In genomic region chr4:109079731-109080130, GRCh38 we compare ENCODE assay signal across 14 cellular contexts.
A peak's percentile ranks its signal among the peaks of the same experiment; 100 is the strongest.
DNase-seq lines count a peak whose midpoint lies in the region; ATAC-seq and TF ChIP-seq lines count a peak whose summit lies in the region.
"Had no signal": no experiment of that assay in that cellular context is flagged by ENCODE, and none has a peak within 500 bp of the region (broad histone marks: within the 10 kb centered on the region; RNA-seq: fewer than 3 reads in every experiment).

No MANE protein-coding gene starts in this region.

- H3K27ac Mint-ChIP-seq in activated naive CD4-positive, alpha-beta T cell treated with anti-CD3 and anti-CD28 coated beads for 36 hours, result no peak overlapping the region
- H3K27ac Mint-ChIP-seq in stimulated activated naive CD8-positive, alpha-beta T cell treated with anti-CD3 and anti-CD28 coated beads, Interleukin-15, amount 100 ng/mL, for 72 hours, result no peak overlapping the region
- H3K27ac Mint-ChIP-seq: H9; stimulated activated effector memory CD8-positive, alpha-beta T cell treated with anti-CD3 and anti-CD28 coated beads, Interleukin-12 subunit alpha, Interleukin-12 subunit beta, amount 100 ng/mL, for 72 hours had no signal

- no peaks in the 10 kb centered on the region for H3K9me3 Mint-ChIP-seq in activated naive CD4-positive, alpha-beta T cell treated with anti-CD3 and anti-CD28 coated beads for 36 hours
- H3K9me3 Mint-ChIP-seq in stimulated activated naive CD8-positive, alpha-beta T cell treated with anti-CD3 and anti-CD28 coated beads, Interleukin-15, amount 100 ng/mL, for 72 hours, result no peaks in the 10 kb centered on the region
- H3K9me3 Mint-ChIP-seq: stimulated activated effector memory CD8-positive, alpha-beta T cell treated with anti-CD3 and anti-CD28 coated beads, Interleukin-12 subunit alpha, Interleukin-12 subunit beta, amount 100 ng/mL, for 72 hours had no signal

- no peaks in the 10 kb centered on the region for H3K36me3 Mint-ChIP-seq in activated naive CD4-positive, alpha-beta T cell treated with anti-CD3 and anti-CD28 coated beads for 36 hours (ENCODE audit: low read depth)
- H3K36me3 Mint-ChIP-seq: stimulated activated effector memory CD8-positive, alpha-beta T cell treated with anti-CD3 and anti-CD28 coated beads, Interleukin-12 subunit alpha, Interleukin-12 subunit beta, amount 100 ng/mL, for 72 hours had no signal

- H3K4me1 Mint-ChIP-seq in activated naive CD4-positive, alpha-beta T cell treated with anti-CD3 and anti-CD28 coated beads for 36 hours (ENCODE audit: low read depth), result peaks cover 13% of the 10 kb centered on the region
- no peaks in the 10 kb centered on the region for H3K4me1 Mint-ChIP-seq in stimulated activated naive CD8-positive, alpha-beta T cell treated with anti-CD3 and anti-CD28 coated beads, Interleukin-15, amount 100 ng/mL, for 72 hours
- H3K4me1 Mint-ChIP-seq: H9; stimulated activated effector memory CD8-positive, alpha-beta T cell treated with anti-CD3 and anti-CD28 coated beads, Interleukin-12 subunit alpha, Interleukin-12 subunit beta, amount 100 ng/mL, for 72 hours had no signal

- intact Hi-C loops in activated naive CD4-positive, alpha-beta T cell treated with anti-CD3 and anti-CD28 coated beads for 36 hours (cut with micrococcal nuclease), result loop anchor here (1.0 to 10.0 kb wide), 2 partner anchors 107 to 245 kb away; no protein-coding TSS in a partner anchor

- CTCF ChIA-PET in activated naive CD4-positive, alpha-beta T cell treated with anti-CD3 and anti-CD28 coated beads for 36 hours (lab: Charles Lee), result interaction anchor here (0.5 to 0.6 kb wide), 2 partner anchors 76 to 219 kb away, joined by 3 to 5 read pairs; no protein-coding TSS in a partner anchor
- CTCF ChIA-PET in HEK293T (lab: Yijun Ruan, JAX), result no interaction called here

- peak overlapping the region; percentile 61 for H3K27ac ChIP-seq in epithelial cell of prostate
- H3K27ac ChIP-seq: prostate gland had no signal

- H3K4me3 Mint-ChIP-seq in activated naive CD4-positive, alpha-beta T cell treated with anti-CD3 and anti-CD28 coated beads for 36 hours, result no peak overlapping the region
- H3K4me3 Mint-ChIP-seq in stimulated activated naive CD8-positive, alpha-beta T cell treated with anti-CD3 and anti-CD28 coated beads, Interleukin-15, amount 100 ng/mL, for 72 hours, result no peak overlapping the region
- H3K4me3 Mint-ChIP-seq: H9; stimulated activated effector memory CD8-positive, alpha-beta T cell treated with anti-CD3 and anti-CD28 coated beads, Interleukin-12 subunit alpha, Interleukin-12 subunit beta, amount 100 ng/mL, for 72 hours had no signal

- POLR2A ChIA-PET in HEK293T (lab: Yijun Ruan, JAX), result no interaction called here

- peak; percentile 9 for DNase-seq in activated naive CD4-positive, alpha-beta T cell treated with anti-CD3 and anti-CD28 coated beads for 36 hours
- no peak for DNase-seq in activated naive CD4-positive, alpha-beta T cell (lab: John Stamatoyannopoulos, UW)
- peak; percentile 18 for DNase-seq in OCI-M1 (lab: John Stamatoyannopoulos, UW)
- no peak for DNase-seq in epithelial cell of prostate (ENCODE audit: low read depth, low spot score)
- DNase-seq in stimulated activated naive CD8-positive, alpha-beta T cell treated with anti-CD3 and anti-CD28 coated beads, Interleukin-15, amount 100 ng/mL, for 72 hours, result no peak
- DNase-seq in HEK293T (ENCODE audit: extremely low spot score), result no peak
- DNase-seq in SW 1271 (lab: John Stamatoyannopoulos, UW), result no peak
- no peak for DNase-seq in cerebellum (ENCODE audit: low spot score)
- DNase-seq: activated naive CD4-positive, alpha-beta T cell treated with anti-CD3 and anti-CD28 coated beads, Interleukin-2, amount 50 U/mL, for 16 hours; DND-41; H9; midbrain had no signal

- no peaks in the 10 kb centered on the region for H3K27me3 Mint-ChIP-seq in activated naive CD4-positive, alpha-beta T cell treated with anti-CD3 and anti-CD28 coated beads for 36 hours (ENCODE audit: low read depth)
- H3K27me3 Mint-ChIP-seq in stimulated activated naive CD8-positive, alpha-beta T cell treated with anti-CD3 and anti-CD28 coated beads, Interleukin-15, amount 100 ng/mL, for 72 hours, result peaks cover 2% of the 10 kb centered on the region

- peak; percentile 67 for ATAC-seq in stimulated activated naive CD8-positive, alpha-beta T cell treated with anti-CD3 and anti-CD28 coated beads, Interleukin-15, amount 100 ng/mL, for 72 hours
- ATAC-seq: stimulated activated effector memory CD8-positive, alpha-beta T cell treated with anti-CD3 and anti-CD28 coated beads, Interleukin-12 subunit alpha, Interleukin-12 subunit beta, amount 100 ng/mL, for 72 hours had no signal

TF ChIP-seq in HEK293T, 16 proteins besides CTCF, POLR2A, EP300 and RAD21:
- no peak for TF ChIP-seq HDGF (IDR thresholded peaks at IDR 0.05; ENCODE audit: borderline replicate concordance)
- TF ChIP-seq CTBP1 (IDR thresholded peaks at IDR 0.05; ENCODE audit: borderline replicate concordance), result no peak
- TF ChIP-seq SUZ12 (IDR thresholded peaks at IDR 0.05), result no peak
- TF ChIP-seq BHLHE40 (IDR thresholded peaks at IDR 0.05; ENCODE audit: borderline replicate concordance), result no peak
- no peak for TF ChIP-seq ARNT (IDR thresholded peaks at IDR 0.05)
- TF ChIP-seq LEF1 (IDR thresholded peaks at IDR 0.05; ENCODE audit: borderline replicate concordance), result no peak
- no peak for TF ChIP-seq TARDBP (IDR thresholded peaks at IDR 0.05)
- TF ChIP-seq ELF4 (IDR thresholded peaks at IDR 0.05), result no peak
- TF ChIP-seq L3MBTL2 (conservative IDR thresholded peaks at IDR 0.05), result no peak
- no peak for TF ChIP-seq SP1 (IDR thresholded peaks at IDR 0.05)
- TF ChIP-seq, protein P1, sequence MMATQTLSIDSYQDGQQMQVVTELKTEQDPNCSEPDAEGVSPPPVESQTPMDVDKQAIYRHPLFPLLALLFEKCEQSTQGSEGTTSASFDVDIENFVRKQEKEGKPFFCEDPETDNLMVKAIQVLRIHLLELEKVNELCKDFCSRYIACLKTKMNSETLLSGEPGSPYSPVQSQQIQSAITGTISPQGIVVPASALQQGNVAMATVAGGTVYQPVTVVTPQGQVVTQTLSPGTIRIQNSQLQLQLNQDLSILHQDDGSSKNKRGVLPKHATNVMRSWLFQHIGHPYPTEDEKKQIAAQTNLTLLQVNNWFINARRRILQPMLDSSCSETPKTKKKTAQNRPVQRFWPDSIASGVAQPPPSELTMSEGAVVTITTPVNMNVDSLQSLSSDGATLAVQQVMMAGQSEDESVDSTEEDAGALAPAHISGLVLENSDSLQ (IDR thresholded peaks at IDR 0.05), result no peak
- no peak for TF ChIP-seq ZNF384 (IDR thresholded peaks at IDR 0.05)
- no peak for TF ChIP-seq FOXM1 (IDR thresholded peaks at IDR 0.05; ENCODE audit: borderline replicate concordance)
- no peak for TF ChIP-seq FOXK2 (IDR thresholded peaks at IDR 0.05)
- TF ChIP-seq NFRKB (IDR thresholded peaks at IDR 0.05), result no peak
- no peak for TF ChIP-seq FOXA1 (IDR thresholded peaks at IDR 0.05)

Comparison
In these comparisons a context has a peak if more than half of its experiments do, and no peak if none do; other contexts are left out.
1. DNase-seq: peak in activated naive CD4-positive, alpha-beta T cell treated with anti-CD3 and anti-CD28 coated beads for 36 hours (single experiment) and OCI-M1 (single experiment); none in activated naive CD4-positive, alpha-beta T cell (0 of 4), epithelial cell of prostate (single experiment), stimulated activated naive CD8-positive, alpha-beta T cell treated with anti-CD3 and anti-CD28 coated beads, Interleukin-15, amount 100 ng/mL, for 72 hours (0 of 2), HEK293T (single experiment), SW 1271 (0 of 2) and cerebellum (single experiment).